17 cellular contexts compared by ENCODE assay signal in the genomic region with DNA sequence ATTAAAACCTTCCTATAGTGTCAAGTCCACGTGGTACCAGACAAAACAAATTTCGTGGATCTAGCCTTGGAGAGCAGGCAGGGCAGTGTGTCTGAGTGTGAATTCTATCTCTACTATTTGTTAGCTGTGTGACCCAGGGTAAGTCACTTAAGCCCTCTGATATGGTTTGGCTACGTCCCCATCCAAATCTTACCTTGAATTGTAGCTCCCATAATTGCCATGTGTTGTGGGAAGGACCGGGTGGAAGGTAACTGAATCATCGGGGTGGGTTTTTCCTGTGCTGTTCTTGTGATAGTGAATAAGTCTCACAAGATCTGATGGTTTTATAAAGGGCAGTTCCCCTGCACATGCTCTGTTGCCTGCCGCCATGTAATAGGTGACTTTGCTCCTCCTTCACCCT. TPM values are rescaled to one million over a fixed set of nuclear protein-coding genes. Genes with fewer than 3 reads are reported as not detected.
A peak's percentile ranks its signal among the peaks of the same experiment; 100 is the strongest.
DNase-seq lines count a peak whose midpoint lies in the region; ATAC-seq and TF ChIP-seq lines count a peak whose summit lies in the region.
"Had no signal": no experiment of that assay in that cellular context is flagged by ENCODE, and none has a peak within 500 bp of the region (broad histone marks: within the 10 kb centered on the region; RNA-seq: fewer than 3 reads in every experiment).

No MANE protein-coding gene starts in this region.

- DNase-seq in Daoy (ENCODE audit: low read depth) (peak; percentile 82), HT1080 (ENCODE audit: low read depth) (peak; percentile 76), astrocyte of the spinal cord (ENCODE audit: low read depth, low spot score) (peak; percentile 9), coronary artery (ENCODE audit: low spot score) (peak; percentile 7), GOT3 (lab: John Stamatoyannopoulos, UW) (no peak), gastrocnemius medialis (no peak), NOMO-1 (lab: John Stamatoyannopoulos, UW; ENCODE audit: unreplicated experiment in 2 of 2) (no peak), OCI-LY7 (ENCODE audit: low spot score) (no peak)
- DNase-seq: C1 segment of cervical spinal cord; Calu3; CD4-positive, alpha-beta memory T cell; COR-L47; DMS53; DMS79 treated with DMSO at 0.1 percent for 48 hours; H9 had no signal

- POLR2A ChIA-PET in OCI-LY7 (lab: Charles Lee) = no interaction called here

- H3K36me3 ChIP-seq in gastrocnemius medialis (no peaks in the 10 kb centered on the region), OCI-LY7 (ENCODE audit: insufficient read depth, low read length) (no peaks in the 10 kb centered on the region)

- H2AFZ ChIP-seq in OCI-LY7 (ENCODE audit: low read length) = no peak overlapping the region

- peaks cover 27 to 33% (median 33%) of the 10 kb centered on the region in 3 donors for H3K27me3 ChIP-seq in gastrocnemius medialis

- TF ChIP-seq POLR2A in gastrocnemius medialis (IDR thresholded peaks at IDR 0.05) = no peak

- H4K20me1 ChIP-seq in OCI-LY7 (ENCODE audit: insufficient read depth, low read length) = no peaks in the 10 kb centered on the region

- no peak for ATAC-seq in gastrocnemius medialis
- ATAC-seq: HCT116 had no signal

- BruUV-seq in OCI-LY7 (replicated peaks; lab: Mats Ljungman, UMichigan) = no TSS peak

- H3K4me3 ChIP-seq in astrocyte of the spinal cord (ENCODE audit: low read depth, low read length) = no peak overlapping the region
- H3K4me3 ChIP-seq in coronary artery = no peak overlapping the region
- H3K4me3 ChIP-seq in gastrocnemius medialis = no peak overlapping the region
- no peak overlapping the region for H3K4me3 ChIP-seq in OCI-LY7 (ENCODE audit: low read depth, low read length, poor library complexity, severe bottlenecking)

- in situ Hi-C loops in astrocyte of the spinal cord (cut with HindIII; ENCODE audit: low sequenced_read_pairs) = no loop called here
- in situ Hi-C loops in gastrocnemius medialis (cut with MboI; ENCODE audit: low sequenced_read_pairs in 4 of 4) = no loop called here

- H3K4me1 ChIP-seq in gastrocnemius medialis (peaks cover 3 to 4% of the 10 kb centered on the region in 2 donors), OCI-LY7 (ENCODE audit: insufficient read depth, low read length, poor library complexity, severe bottlenecking) (peaks cover 20% of the 10 kb centered on the region)

- no peaks in the 10 kb centered on the region for H3K9me3 ChIP-seq in gastrocnemius medialis
- no peaks in the 10 kb centered on the region for H3K9me3 ChIP-seq in OCI-LY7 (ENCODE audit: low read length)

- CTCF ChIA-PET in OCI-LY7 (lab: Charles Lee; ENCODE audit: unreplicated experiment) = no interaction called here

- H3K27ac ChIP-seq in coronary artery (no peak overlapping the region), gastrocnemius medialis (no peak overlapping the region), OCI-LY7 (ENCODE audit: low read depth, low read length, poor library complexity, severe bottlenecking) (no peak overlapping the region)

- no peak overlapping the region for H3K4me2 ChIP-seq in OCI-LY7 (ENCODE audit: low read length)

- no peaks in the 10 kb centered on the region for H3K9me2 ChIP-seq in OCI-LY7 (ENCODE audit: insufficient read depth, low read length)

- TF ChIP-seq CTCF in astrocyte of the spinal cord (IDR thresholded peaks at IDR 0.05; ENCODE audit: low read depth, low read length) (no peak), coronary artery (IDR thresholded peaks at IDR 0.05) (no peak), gastrocnemius medialis (IDR thresholded peaks at IDR 0.05 in 4 of 5, conservative IDR thresholded peaks at IDR 0.05 in 1 of 5) (no peak), OCI-LY7 (conservative IDR thresholded peaks at IDR 0.05; ENCODE audit: low read length) (no peak)

- H3K79me2 ChIP-seq in OCI-LY7 (ENCODE audit: insufficient read depth, low read depth, low read length) = no peaks in the 10 kb centered on the region

- intact Hi-C loops in gastrocnemius medialis (cut with DNase I; ENCODE audit: low total_unique reads) (no loop called here), OCI-LY7 (cut with micrococcal nuclease; ENCODE audit: unreplicated experiment) (no loop called here)

RNA-seq across cellular contexts. Expression of gene NPFFR1, which starts 2.8 kb away (rescaled TPM):
- total RNA-seq in Daoy (2014; rRNA removed; shearing (Covaris generic)) = under 0.01 TPM in 1 of 2 replicates, not detected in the other
- not detected in 2 replicates for total RNA-seq in HT1080 (2014; rRNA removed; shearing (Covaris generic))
- not detected in 2 replicates for polyA plus RNA-seq in HT1080 (2015; cell fraction: cytosol; rRNA removed)
- polyA plus RNA-seq in HT1080 (2015; cell fraction: nucleus; rRNA removed) = not detected in 2 replicates
- total RNA-seq in gastrocnemius medialis = under 1 TPM in 1 of 4 donors, not detected in 3; 0.03 TPM
- total RNA-seq in OCI-LY7 (2014; rRNA removed; shearing (Covaris generic)) = not detected in 2 replicates
- total RNA-seq in OCI-LY7 (2022) = not detected in 2 replicates
- total RNA-seq: CD4-positive, alpha-beta memory T cell; H9 had no signal
- polyA plus RNA-seq: BJ; CD4-positive, alpha-beta memory T cell had no signal

RNA-seq across cellular contexts. Expression of gene PPA1, which starts 53.4 kb away (rescaled TPM):
- 225 and 310 TPM in 2 replicates for total RNA-seq in Daoy (2014; rRNA removed; shearing (Covaris generic))
- total RNA-seq in HT1080 (2014; rRNA removed; shearing (Covaris generic)) = 274 and 289 TPM in 2 replicates
- 217 and 245 TPM in 2 replicates for polyA plus RNA-seq in HT1080 (2015; cell fraction: cytosol; rRNA removed)
- polyA plus RNA-seq in HT1080 (2015; cell fraction: nucleus; rRNA removed) = 130 and 172 TPM in 2 replicates
- total RNA-seq in gastrocnemius medialis = 100 to 1,000 TPM in 1 of 4 donors, 10 to 100 TPM in 3; 73.9 to 146 (median 95.3) TPM
- total RNA-seq in OCI-LY7 (2014; rRNA removed; shearing (Covaris generic)) = 215 and 221 TPM in 2 replicates
- total RNA-seq in OCI-LY7 (2022) = 223 and 231 TPM in 2 replicates

Comparison
In these comparisons a context has a peak if more than half of its experiments do, and no peak if none do; other contexts are left out.
1. DNase-seq: peak in Daoy (single experiment), HT1080 (single experiment), astrocyte of the spinal cord (single experiment) and coronary artery (single experiment); none in GOT3 (single experiment), gastrocnemius medialis (0 of 2), NOMO-1 (0 of 2) and OCI-LY7 (single experiment).